Comparison of ENCODE assay signal across 8 cellular contexts in the genomic region with DNA sequence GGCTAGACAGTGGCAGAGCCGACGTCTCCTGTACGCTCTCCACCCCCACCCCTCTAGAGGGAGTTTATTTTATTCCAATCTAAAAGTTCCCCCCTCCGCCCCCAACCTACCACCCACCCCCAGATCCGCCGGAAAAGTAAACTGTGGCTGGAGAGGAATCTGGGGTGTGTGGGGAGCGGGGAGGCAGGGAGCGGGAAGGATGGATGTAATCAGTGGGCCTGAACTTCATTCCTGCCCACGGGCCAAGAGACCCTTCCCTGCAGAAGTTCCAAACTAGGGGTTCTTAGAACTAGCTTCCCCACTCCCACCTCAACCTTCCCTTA. TPM values are rescaled to one million over a fixed set of nuclear protein-coding genes. Genes with fewer than 3 reads are reported as not detected.
DNase-seq lines count a peak whose midpoint lies in the region; ATAC-seq and TF ChIP-seq lines count a peak whose summit lies in the region.

No MANE protein-coding gene starts in this region.

- H3K79me2 ChIP-seq in OCI-LY1 (ENCODE audit: insufficient read depth, low read length) = 0 out of 2 replicates have a peak, but pooled peaks cover 4% of the 10 kb centered on the region
- peaks cover 18% of the 10 kb centered on the region for H3K79me2 ChIP-seq in neural progenitor cell (ENCODE audit: low read depth)

- TF ChIP-seq CTCF in BJ (IDR thresholded peaks at IDR 0.05; ENCODE audit: insufficient read depth, low read depth, low read length) (no peak), OCI-LY1 (IDR thresholded peaks at IDR 0.05; ENCODE audit: low read length) (no peak), neural progenitor cell (IDR thresholded peaks at IDR 0.05) (peak; percentile 24)

- H2AFZ ChIP-seq in OCI-LY1 (ENCODE audit: low read length) (no peak overlapping the region), neural progenitor cell (replicated peaks) (peak overlapping the region; percentile 5)

- H4K20me1 ChIP-seq in OCI-LY1 (ENCODE audit: insufficient read depth, low read length) (no peaks in the 10 kb centered on the region), neural progenitor cell (ENCODE audit: low read depth) (peaks cover 35% of the 10 kb centered on the region)

- peaks cover 34 to 40% of the 10 kb centered on the region in 2 donors for H3K4me1 Mint-ChIP-seq in effector memory CD8-positive, alpha-beta T cell (ENCODE audit: low read depth in 2 of 2)
- peaks cover 67% of the 10 kb centered on the region for H3K4me1 Mint-ChIP-seq in neural progenitor cell

- H3K27me3 ChIP-seq in BJ (ENCODE audit: control insufficient read depth, insufficient read depth, low read length) (no peaks in the 10 kb centered on the region), OCI-LY1 (ENCODE audit: insufficient read depth, low read length) (no peaks in the 10 kb centered on the region; the same call in 1 of the 2 replicates), neural progenitor cell (peaks cover 11% of the 10 kb centered on the region)

- no peaks in the 10 kb centered on the region for H3K9me2 ChIP-seq in OCI-LY1 (ENCODE audit: low read depth, low read length)

- POLR2A ChIA-PET in BJ (lab: Charles Lee) = no interaction called here

- peaks cover 51% of the 10 kb centered on the region for H3K36me3 Mint-ChIP-seq in effector memory CD8-positive, alpha-beta T cell (ENCODE audit: insufficient read depth)
- no peaks in the 10 kb centered on the region for H3K36me3 Mint-ChIP-seq in neural progenitor cell

- CTCF ChIA-PET in BJ (lab: Yijun Ruan, JAX) = interaction anchor here (0.7 kb wide), 1 partner anchor 69 kb away, joined by 4 read pairs; no protein-coding TSS in a partner anchor

- H3K9me3 ChIP-seq in OCI-LY1 (ENCODE audit: low read length) (no peaks in the 10 kb centered on the region), neural progenitor cell (ENCODE audit: low read depth) (no peaks in the 10 kb centered on the region)

- H3F3A ChIP-seq in OCI-LY1 (ENCODE audit: insufficient read depth, low read length) (no peaks in the 10 kb centered on the region), neural progenitor cell (ENCODE audit: low read depth) (peaks cover 48% of the 10 kb centered on the region)

- DNase-seq in BJ (ENCODE audit: low read depth) (no peak), neural progenitor cell (ENCODE audit: low spot score) (no peak), RKO (ENCODE audit: low spot score) (no peak), cerebellum (ENCODE audit: low spot score) (no peak), amniotic stem cell (lab: John Stamatoyannopoulos, UW) (no peak)
- no peak for DNase-seq in effector memory CD8-positive, alpha-beta T cell

- ATAC-seq in effector memory CD8-positive, alpha-beta T cell (replicated peaks) = no peak
- no peak for ATAC-seq in GM21786 (IDR thresholded peaks at IDR 0.05; ENCODE audit: unreplicated experiment)

- peak overlapping the region; percentile 73 to 86 for H3K4me3 Mint-ChIP-seq in effector memory CD8-positive, alpha-beta T cell
- peak overlapping the region; percentile 84 for H3K4me3 Mint-ChIP-seq in neural progenitor cell

- peak overlapping the region; percentile 93 to 95 for H3K27ac Mint-ChIP-seq in effector memory CD8-positive, alpha-beta T cell
- H3K27ac Mint-ChIP-seq in neural progenitor cell = peak overlapping the region; percentile 82

- peak overlapping the region; percentile 58 for H3K9ac ChIP-seq in OCI-LY1 (ENCODE audit: low read length)
- H3K9ac ChIP-seq in neural progenitor cell = no peak overlapping the region

- no peaks in the 10 kb centered on the region for H3K27me3 Mint-ChIP-seq in effector memory CD8-positive, alpha-beta T cell
- H3K27me3 Mint-ChIP-seq in neural progenitor cell (ENCODE audit: insufficient read depth, low read depth) = peaks cover 14% of the 10 kb centered on the region

- H3K36me3 ChIP-seq in BJ (ENCODE audit: control insufficient read depth, insufficient read depth, low read length) (no peaks in the 10 kb centered on the region), OCI-LY1 (ENCODE audit: insufficient read depth, low read length) (no peaks in the 10 kb centered on the region), neural progenitor cell (no peaks in the 10 kb centered on the region)

- H3K4me3 ChIP-seq in BJ (ENCODE audit: low read depth, low read length) = peak overlapping the region; percentile 40
- peak overlapping the region; percentile 78 for H3K4me3 ChIP-seq in OCI-LY1 (ENCODE audit: low read depth, low read length, poor library complexity, severe bottlenecking)
- peak overlapping the region; percentile 87 for H3K4me3 ChIP-seq in neural progenitor cell

- no peak overlapping the region for H3K27ac ChIP-seq in OCI-LY1 (ENCODE audit: low read depth, low read length, poor library complexity, severe bottlenecking)
- H3K27ac ChIP-seq in neural progenitor cell = peak overlapping the region; percentile 30

- H3K4me2 ChIP-seq in OCI-LY1 (ENCODE audit: low read length) (peak overlapping the region; percentile 84), neural progenitor cell (peak overlapping the region; percentile 100)

- H3K9me3 Mint-ChIP-seq in effector memory CD8-positive, alpha-beta T cell = no peaks in the 10 kb centered on the region
- H3K9me3 Mint-ChIP-seq in neural progenitor cell = no peaks in the 10 kb centered on the region

- H3K4me1 ChIP-seq in OCI-LY1 (ENCODE audit: insufficient read depth, low read length, severe bottlenecking) (peaks cover 46% of the 10 kb centered on the region), neural progenitor cell (peaks cover 48% of the 10 kb centered on the region)

RNA-seq across cellular contexts. Expression of gene CSRNP1, which starts 0.5 kb away (rescaled TPM):
- polyA plus RNA-seq in BJ (2011; rRNA removed) = 8.1 and 14.8 TPM in 2 replicates
- 16.5 and 20.5 TPM in 2 replicates for polyA minus RNA-seq in BJ (2011; rRNA and poly(A)+ RNA removed)
- 1.9 and 6.5 TPM in 2 replicates for total RNA-seq in neural progenitor cell (ENCODE audit: low replicate concordance)
- total RNA-seq in cerebellum = 5.4 TPM

RNA-seq across cellular contexts. Expression of gene XIRP1, which starts 38.5 kb away (rescaled TPM):
- polyA plus RNA-seq in BJ (2011; rRNA removed) = 0.04 and 0.05 TPM in 2 replicates
- polyA minus RNA-seq in BJ (2011; rRNA and poly(A)+ RNA removed) = 0.10 TPM in 1 of 2 replicates, not detected in the other
- total RNA-seq in neural progenitor cell (ENCODE audit: low replicate concordance) (not detected in 2 replicates), cerebellum (not detected)

RNA-seq across cellular contexts. Expression of gene TTC21A, which starts 46.5 kb away (rescaled TPM):
- 2.3 and 3.1 TPM in 2 replicates for polyA plus RNA-seq in BJ (2011; rRNA removed)
- polyA minus RNA-seq in BJ (2011; rRNA and poly(A)+ RNA removed) = 3.0 and 4.4 TPM in 2 replicates
- total RNA-seq in neural progenitor cell (ENCODE audit: low replicate concordance) (1.2 and 2.3 TPM in 2 replicates), cerebellum (9.7 TPM)

RNA-seq across cellular contexts. Expression of gene GORASP1, which starts 46.5 kb away (rescaled TPM):
- polyA plus RNA-seq in BJ (2011; rRNA removed) = 58.3 and 87.0 TPM in 2 replicates
- polyA minus RNA-seq in BJ (2011; rRNA and poly(A)+ RNA removed) = 45.8 and 64.5 TPM in 2 replicates
- total RNA-seq in neural progenitor cell (ENCODE audit: low replicate concordance) (18.0 and 38.5 TPM in 2 replicates), cerebellum (38.1 TPM)
